8 cellular contexts compared by ENCODE assay signal in the genomic region with DNA sequence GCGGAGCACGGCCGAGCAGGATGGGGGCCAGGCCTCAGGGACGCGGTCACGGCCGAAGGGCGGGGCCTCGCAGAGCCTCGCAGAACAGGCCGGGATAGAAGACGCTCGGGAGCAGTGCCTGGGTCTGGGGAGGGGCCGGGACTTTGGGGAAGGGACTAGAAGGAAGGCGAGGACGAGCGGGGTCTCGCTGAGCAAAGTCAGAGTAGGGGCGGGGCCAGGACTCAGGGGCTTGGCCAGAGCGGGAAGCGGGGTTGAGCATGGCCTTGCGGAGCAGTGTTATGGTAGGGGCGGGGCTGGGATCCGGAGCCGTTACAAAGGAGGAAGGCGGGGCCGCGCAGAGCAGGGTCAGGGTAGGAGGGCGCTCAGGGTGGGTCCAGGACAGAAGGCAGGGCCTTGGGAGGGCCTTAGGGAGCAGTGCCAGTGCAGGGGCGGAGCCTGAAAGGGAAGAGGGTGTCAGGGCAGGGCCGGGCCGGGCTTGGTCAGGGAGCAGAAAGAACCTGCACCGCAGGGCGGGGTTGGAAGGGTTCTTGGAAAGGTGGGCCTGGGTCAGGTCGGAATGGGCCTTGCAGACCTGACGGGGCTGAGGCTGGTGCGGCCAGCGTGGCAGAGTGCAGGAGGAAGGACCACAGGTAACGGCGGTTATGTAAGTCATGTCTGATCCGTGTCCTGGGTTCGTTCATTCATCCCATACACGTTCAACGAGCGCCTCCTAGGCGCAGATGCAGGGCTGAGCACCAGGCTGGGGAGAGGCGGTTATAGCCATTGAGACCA. TPM values are rescaled to one million over a fixed set of nuclear protein-coding genes. Genes with fewer than 3 reads are reported as not detected.
DNase-seq lines count a peak whose midpoint lies in the region; ATAC-seq, FAIRE-seq and TF ChIP-seq lines count a peak whose summit lies in the region.

No MANE protein-coding gene starts in this region.

- H3K27ac ChIP-seq in ACC112 (ENCODE audit: low read depth, low read length) (no peak overlapping the region), WERI-Rb-1 (peak overlapping the region; percentile 85)

- H3K4me3 ChIP-seq in ACC112 (ENCODE audit: low read depth, low read length) (peak overlapping the region; percentile 80), WERI-Rb-1 (ENCODE audit: low read depth, low read length) (peak overlapping the region; percentile 50), bronchial epithelial cell (ENCODE audit: low read depth, low read length) (peak overlapping the region; percentile 39)

- no peak for FAIRE-seq in bronchial epithelial cell (lab: Jason Lieb, UNC)

- TF ChIP-seq CTCF in WERI-Rb-1 (IDR thresholded peaks at IDR 0.05; ENCODE audit: low read depth, low read length) (peak; percentile 89), bronchial epithelial cell (IDR thresholded peaks at IDR 0.05; ENCODE audit: insufficient read depth, low read length, severe bottlenecking) (peak; percentile 78)

- peaks cover 8% of the 10 kb centered on the region for H3K4me1 ChIP-seq in ACC112 (ENCODE audit: control insufficient read depth, insufficient read depth, low read length, unreplicated experiment)

- DNase-seq in NCI-H2171 treated with DMSO at 0.1 percent for 48 hours (lab: John Stamatoyannopoulos, UW) (peak; percentile 92), WERI-Rb-1 (peak; percentile 97), bronchial epithelial cell (ENCODE audit: low read depth) (peak; percentile 89), inferior parietal cortex (ENCODE audit: extremely low spot score) (peak; percentile 70)
- peak; percentile 65 to 80 for DNase-seq in stimulated activated CD4-positive, alpha-beta T cell treated with anti-CD3 and anti-CD28 coated beads, Interleukin-12 subunit alpha, Interleukin-12 subunit beta, amount 100 ng/mL, for 24 hours (ENCODE audit: low read depth in 2 of 2)

- peak; percentile 61 for ATAC-seq in GM18858 (IDR thresholded peaks at IDR 0.05; ENCODE audit: unreplicated experiment)
- ATAC-seq in HG03066 (IDR thresholded peaks at IDR 0.05; ENCODE audit: low read depth, unreplicated experiment) = peak; percentile 70

- no peaks in the 10 kb centered on the region for H3K9me3 ChIP-seq in WERI-Rb-1 (ENCODE audit: severe bottlenecking)

- no peaks in the 10 kb centered on the region for H3K27me3 ChIP-seq in ACC112 (ENCODE audit: insufficient read depth, low read length)
- no peaks in the 10 kb centered on the region for H3K27me3 ChIP-seq in WERI-Rb-1 (ENCODE audit: insufficient read depth, low read depth, severe bottlenecking)
- H3K27me3 ChIP-seq in bronchial epithelial cell (ENCODE audit: control insufficient read depth, insufficient read depth, low read length) = no peaks in the 10 kb centered on the region

- no peaks in the 10 kb centered on the region for H3K36me3 ChIP-seq in ACC112 (ENCODE audit: insufficient read depth, low read length)
- H3K36me3 ChIP-seq in WERI-Rb-1 = peaks cover 24% of the 10 kb centered on the region
- H3K36me3 ChIP-seq in bronchial epithelial cell (ENCODE audit: control insufficient read depth, insufficient read depth, low read length) = peaks cover 8% of the 10 kb centered on the region

- no peak overlapping the region for H2AFZ ChIP-seq in ACC112 (ENCODE audit: low read length, unreplicated experiment)

- H3K79me2 ChIP-seq in ACC112 (ENCODE audit: control insufficient read depth, insufficient read depth, low read length, unreplicated experiment) = no peaks in the 10 kb centered on the region

RNA-seq across cellular contexts. Expression of a gene that starts 0.5 kb away (rescaled TPM):
- total RNA-seq in bronchial epithelial cell = 0.26 and 1.4 TPM in 2 replicates

RNA-seq across cellular contexts. Expression of a gene that starts 35.7 kb away (rescaled TPM):
- 2.4 and 3.8 TPM in 2 replicates for total RNA-seq in bronchial epithelial cell

RNA-seq across cellular contexts. Expression of a gene that starts 50.8 kb away (rescaled TPM):
- 5.3 and 6.4 TPM in 2 replicates for total RNA-seq in bronchial epithelial cell

RNA-seq across cellular contexts. Expression of a gene that starts 59.3 kb away (rescaled TPM):
- total RNA-seq in bronchial epithelial cell = under 0.01 TPM in 2 replicates
